ENCODE assay signal across 1 cellular context in the genomic region with DNA sequence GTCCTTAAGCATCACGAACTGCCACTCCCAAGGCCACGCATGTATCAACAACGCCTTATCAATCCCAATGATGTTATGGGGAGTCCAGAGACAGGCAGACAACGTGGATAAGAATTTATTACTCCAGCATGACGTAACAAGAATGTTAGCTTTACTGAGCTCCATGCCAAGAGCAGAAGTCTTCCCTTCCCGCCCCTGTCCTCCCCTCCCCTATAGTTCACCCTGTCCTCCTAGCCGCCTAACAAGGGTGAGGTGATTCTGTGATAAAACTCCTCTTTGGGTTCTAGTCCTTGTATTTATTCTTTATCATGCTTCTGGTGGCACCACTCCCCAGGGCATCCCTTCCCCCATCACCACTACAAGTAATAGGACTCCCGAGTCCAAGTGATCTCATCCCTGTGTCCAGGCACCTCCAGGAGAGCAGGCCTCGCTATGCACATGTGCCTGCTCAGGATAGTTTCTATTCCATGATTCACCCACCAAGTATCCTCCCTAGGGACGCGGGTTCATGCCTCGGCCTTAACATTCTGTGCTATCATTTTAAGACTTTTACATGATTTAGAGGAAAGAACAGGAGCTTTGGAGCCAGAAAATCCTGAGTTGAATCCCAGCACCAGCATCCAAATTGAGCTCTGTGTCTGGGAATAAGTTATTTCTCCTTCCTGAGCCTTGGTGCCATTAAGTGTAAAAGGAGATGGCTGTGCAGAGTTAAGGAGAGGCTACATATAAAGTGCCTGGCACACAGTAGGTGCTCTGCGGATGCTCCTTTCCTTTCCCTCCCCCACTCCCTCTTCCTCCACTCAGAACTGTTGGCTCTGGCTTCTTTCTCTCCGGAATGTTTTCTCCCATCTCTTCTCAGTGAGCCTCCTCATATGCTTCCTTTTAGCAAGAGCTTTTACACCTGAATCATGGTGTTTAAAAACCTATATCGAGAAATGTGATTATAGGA.
TF ChIP-seq lines count a peak whose summit lies in the region.

No MANE protein-coding gene starts in this region.

TF ChIP-seq in HEK293, 187 proteins besides CTCF, POLR2A, EP300 and RAD21 (continued from another document and continues in another):
- TF ChIP-seq KLF16 (tag by site-specific recombination; IDR thresholded peaks at IDR 0.05) (0 out of 2 replicates have a peak, but pooled peaks have one; percentile 44), GLI2 (tag by site-specific recombination; IDR thresholded peaks at IDR 0.05; ENCODE audit: borderline replicate concordance, low read depth) (no peak), IKZF3 (tag by site-specific recombination; IDR thresholded peaks at IDR 0.05) (no peak), ZNF600 (tag by site-specific recombination; IDR thresholded peaks at IDR 0.05) (peak; percentile 67; the same call in 1 of the 2 replicates), ZEB2 (tag by site-specific recombination; IDR thresholded peaks at IDR 0.05) (peak; percentile 74), ZNF10 (tag by site-specific recombination; IDR thresholded peaks at IDR 0.05) (no peak), ZNF623 (tag by site-specific recombination; IDR thresholded peaks at IDR 0.05) (no peak), RBAK (tag by site-specific recombination; IDR thresholded peaks at IDR 0.05) (no peak), ZNF514 (tag by site-specific recombination; IDR thresholded peaks at IDR 0.05) (no peak), TCF7L2 (IDR thresholded peaks at IDR 0.05; ENCODE audit: borderline replicate concordance, low read depth, low read length) (no peak), ZNF214 (tag by site-specific recombination; IDR thresholded peaks at IDR 0.05; ENCODE audit: borderline replicate concordance) (no peak), ZNF501 (tag by site-specific recombination; IDR thresholded peaks at IDR 0.05) (no peak), ZNF747 (tag by site-specific recombination; IDR thresholded peaks at IDR 0.05) (no peak), ZNF629 (tag by site-specific recombination; IDR thresholded peaks at IDR 0.05) (peak; percentile 93), HOXA7 (CRISPR knock-in tag; IDR thresholded peaks at IDR 0.05; ENCODE audit: borderline replicate concordance) (no peak), ZFP3 (tag by site-specific recombination; IDR thresholded peaks at IDR 0.05; ENCODE audit: low read depth) (no peak), ZNF529 (tag by site-specific recombination; IDR thresholded peaks at IDR 0.05; ENCODE audit: insufficient replicate concordance) (no peak), GLIS2 (tag by site-specific recombination; IDR thresholded peaks at IDR 0.05) (peak; percentile 50), ZSCAN16 (tag by site-specific recombination; IDR thresholded peaks at IDR 0.05) (no peak), ZNF660 (tag by site-specific recombination; IDR thresholded peaks at IDR 0.05) (0 out of 2 replicates have a peak, but pooled peaks have one; percentile 29), BCL11A (tag by site-specific recombination; IDR thresholded peaks at IDR 0.05; ENCODE audit: low read depth) (0 out of 2 replicates have a peak, but pooled peaks have one; percentile 8), ZNF175 (tag by site-specific recombination; IDR thresholded peaks at IDR 0.05) (no peak), ZNF791 (tag by site-specific recombination; IDR thresholded peaks at IDR 0.05) (no peak), ZBTB7A (tag by site-specific recombination; IDR thresholded peaks at IDR 0.05; ENCODE audit: low read depth) (no peak), KLF9 (tag by site-specific recombination; IDR thresholded peaks at IDR 0.05; ENCODE audit: low read depth) (no peak), ZNF48 (tag by site-specific recombination; IDR thresholded peaks at IDR 0.05) (no peak), ZFP69B (tag by site-specific recombination; IDR thresholded peaks at IDR 0.05) (no peak; the same call in 1 of the 2 replicates), ZNF404 (tag by site-specific recombination; IDR thresholded peaks at IDR 0.05) (no peak), ZNF366 (tag by site-specific recombination; conservative IDR thresholded peaks at IDR 0.05) (peak; percentile 84), ZNF837 (tag by site-specific recombination; IDR thresholded peaks at IDR 0.05) (no peak)
- TF ChIP-seq, protein P1, sequence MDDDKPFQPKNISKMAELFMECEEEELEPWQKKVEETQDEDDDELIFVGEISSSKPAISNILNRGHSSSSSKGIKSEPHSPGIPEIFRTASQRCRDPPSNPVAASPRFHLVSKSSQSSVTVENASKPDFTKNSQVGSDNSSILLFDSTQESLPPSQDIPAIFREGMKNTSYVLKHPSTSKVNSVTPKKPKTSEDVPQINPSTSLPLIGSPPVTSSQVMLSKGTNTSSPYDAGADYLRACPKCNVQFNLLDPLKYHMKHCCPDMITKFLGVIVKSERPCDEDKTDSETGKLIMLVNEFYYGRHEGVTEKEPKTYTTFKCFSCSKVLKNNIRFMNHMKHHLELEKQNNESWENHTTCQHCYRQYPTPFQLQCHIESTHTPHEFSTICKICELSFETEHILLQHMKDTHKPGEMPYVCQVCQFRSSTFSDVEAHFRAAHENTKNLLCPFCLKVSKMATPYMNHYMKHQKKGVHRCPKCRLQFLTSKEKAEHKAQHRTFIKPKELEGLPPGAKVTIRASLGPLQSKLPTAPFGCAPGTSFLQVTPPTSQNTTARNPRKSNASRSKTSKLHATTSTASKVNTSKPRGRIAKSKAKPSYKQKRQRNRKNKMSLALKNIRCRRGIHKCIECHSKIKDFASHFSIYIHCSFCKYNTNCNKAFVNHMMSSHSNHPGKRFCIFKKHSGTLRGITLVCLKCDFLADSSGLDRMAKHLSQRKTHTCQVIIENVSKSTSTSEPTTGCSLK (tag by site-specific recombination; IDR thresholded peaks at IDR 0.05): no peak
- TF ChIP-seq, protein P2, sequence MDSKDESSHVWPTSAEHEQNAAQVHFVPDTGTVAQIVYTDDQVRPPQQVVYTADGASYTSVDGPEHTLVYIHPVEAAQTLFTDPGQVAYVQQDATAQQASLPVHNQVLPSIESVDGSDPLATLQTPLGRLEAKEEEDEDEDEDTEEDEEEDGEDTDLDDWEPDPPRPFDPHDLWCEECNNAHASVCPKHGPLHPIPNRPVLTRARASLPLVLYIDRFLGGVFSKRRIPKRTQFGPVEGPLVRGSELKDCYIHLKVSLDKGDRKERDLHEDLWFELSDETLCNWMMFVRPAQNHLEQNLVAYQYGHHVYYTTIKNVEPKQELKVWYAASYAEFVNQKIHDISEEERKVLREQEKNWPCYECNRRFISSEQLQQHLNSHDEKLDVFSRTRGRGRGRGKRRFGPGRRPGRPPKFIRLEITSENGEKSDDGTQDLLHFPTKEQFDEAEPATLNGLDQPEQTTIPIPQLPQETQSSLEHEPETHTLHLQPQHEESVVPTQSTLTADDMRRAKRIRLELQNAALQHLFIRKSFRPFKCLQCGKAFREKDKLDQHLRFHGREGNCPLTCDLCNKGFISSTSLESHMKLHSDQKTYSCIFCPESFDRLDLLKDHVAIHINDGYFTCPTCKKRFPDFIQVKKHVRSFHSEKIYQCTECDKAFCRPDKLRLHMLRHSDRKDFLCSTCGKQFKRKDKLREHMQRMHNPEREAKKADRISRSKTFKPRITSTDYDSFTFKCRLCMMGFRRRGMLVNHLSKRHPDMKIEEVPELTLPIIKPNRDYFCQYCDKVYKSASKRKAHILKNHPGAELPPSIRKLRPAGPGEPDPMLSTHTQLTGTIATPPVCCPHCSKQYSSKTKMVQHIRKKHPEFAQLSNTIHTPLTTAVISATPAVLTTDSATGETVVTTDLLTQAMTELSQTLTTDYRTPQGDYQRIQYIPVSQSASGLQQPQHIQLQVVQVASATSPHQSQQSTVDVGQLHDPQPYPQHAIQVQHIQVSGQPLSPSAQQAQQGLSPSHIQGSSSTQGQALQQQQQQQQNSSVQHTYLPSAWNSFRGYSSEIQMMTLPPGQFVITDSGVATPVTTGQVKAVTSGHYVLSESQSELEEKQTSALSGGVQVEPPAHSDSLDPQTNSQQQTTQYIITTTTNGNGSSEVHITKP (tag by site-specific recombination; IDR thresholded peaks at IDR 0.05): 0 out of 2 replicates have a peak, but pooled peaks have one; percentile 45
- TF ChIP-seq, protein P3, sequence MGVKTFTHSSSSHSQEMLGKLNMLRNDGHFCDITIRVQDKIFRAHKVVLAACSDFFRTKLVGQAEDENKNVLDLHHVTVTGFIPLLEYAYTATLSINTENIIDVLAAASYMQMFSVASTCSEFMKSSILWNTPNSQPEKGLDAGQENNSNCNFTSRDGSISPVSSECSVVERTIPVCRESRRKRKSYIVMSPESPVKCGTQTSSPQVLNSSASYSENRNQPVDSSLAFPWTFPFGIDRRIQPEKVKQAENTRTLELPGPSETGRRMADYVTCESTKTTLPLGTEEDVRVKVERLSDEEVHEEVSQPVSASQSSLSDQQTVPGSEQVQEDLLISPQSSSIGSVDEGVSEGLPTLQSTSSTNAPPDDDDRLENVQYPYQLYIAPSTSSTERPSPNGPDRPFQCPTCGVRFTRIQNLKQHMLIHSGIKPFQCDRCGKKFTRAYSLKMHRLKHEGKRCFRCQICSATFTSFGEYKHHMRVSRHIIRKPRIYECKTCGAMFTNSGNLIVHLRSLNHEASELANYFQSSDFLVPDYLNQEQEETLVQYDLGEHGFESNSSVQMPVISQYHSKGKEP (tag by site-specific recombination; IDR thresholded peaks at IDR 0.05): no peak
- TF ChIP-seq, protein P4, sequence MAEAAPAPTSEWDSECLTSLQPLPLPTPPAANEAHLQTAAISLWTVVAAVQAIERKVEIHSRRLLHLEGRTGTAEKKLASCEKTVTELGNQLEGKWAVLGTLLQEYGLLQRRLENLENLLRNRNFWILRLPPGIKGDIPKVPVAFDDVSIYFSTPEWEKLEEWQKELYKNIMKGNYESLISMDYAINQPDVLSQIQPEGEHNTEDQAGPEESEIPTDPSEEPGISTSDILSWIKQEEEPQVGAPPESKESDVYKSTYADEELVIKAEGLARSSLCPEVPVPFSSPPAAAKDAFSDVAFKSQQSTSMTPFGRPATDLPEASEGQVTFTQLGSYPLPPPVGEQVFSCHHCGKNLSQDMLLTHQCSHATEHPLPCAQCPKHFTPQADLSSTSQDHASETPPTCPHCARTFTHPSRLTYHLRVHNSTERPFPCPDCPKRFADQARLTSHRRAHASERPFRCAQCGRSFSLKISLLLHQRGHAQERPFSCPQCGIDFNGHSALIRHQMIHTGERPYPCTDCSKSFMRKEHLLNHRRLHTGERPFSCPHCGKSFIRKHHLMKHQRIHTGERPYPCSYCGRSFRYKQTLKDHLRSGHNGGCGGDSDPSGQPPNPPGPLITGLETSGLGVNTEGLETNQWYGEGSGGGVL (tag by site-specific recombination; IDR thresholded peaks at IDR 0.05): peak; percentile 84
- TF ChIP-seq, protein P5, sequence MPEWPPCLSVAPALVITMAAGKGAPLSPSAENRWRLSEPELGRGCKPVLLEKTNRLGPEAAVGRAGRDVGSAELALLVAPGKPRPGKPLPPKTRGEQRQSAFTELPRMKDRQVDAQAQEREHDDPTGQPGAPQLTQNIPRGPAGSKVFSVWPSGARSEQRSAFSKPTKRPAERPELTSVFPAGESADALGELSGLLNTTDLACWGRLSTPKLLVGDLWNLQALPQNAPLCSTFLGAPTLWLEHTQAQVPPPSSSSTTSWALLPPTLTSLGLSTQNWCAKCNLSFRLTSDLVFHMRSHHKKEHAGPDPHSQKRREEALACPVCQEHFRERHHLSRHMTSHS (tag by site-specific recombination; IDR thresholded peaks at IDR 0.05): no peak
- TF ChIP-seq, protein P6, sequence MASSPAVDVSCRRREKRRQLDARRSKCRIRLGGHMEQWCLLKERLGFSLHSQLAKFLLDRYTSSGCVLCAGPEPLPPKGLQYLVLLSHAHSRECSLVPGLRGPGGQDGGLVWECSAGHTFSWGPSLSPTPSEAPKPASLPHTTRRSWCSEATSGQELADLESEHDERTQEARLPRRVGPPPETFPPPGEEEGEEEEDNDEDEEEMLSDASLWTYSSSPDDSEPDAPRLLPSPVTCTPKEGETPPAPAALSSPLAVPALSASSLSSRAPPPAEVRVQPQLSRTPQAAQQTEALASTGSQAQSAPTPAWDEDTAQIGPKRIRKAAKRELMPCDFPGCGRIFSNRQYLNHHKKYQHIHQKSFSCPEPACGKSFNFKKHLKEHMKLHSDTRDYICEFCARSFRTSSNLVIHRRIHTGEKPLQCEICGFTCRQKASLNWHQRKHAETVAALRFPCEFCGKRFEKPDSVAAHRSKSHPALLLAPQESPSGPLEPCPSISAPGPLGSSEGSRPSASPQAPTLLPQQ (tag by site-specific recombination; IDR thresholded peaks at IDR 0.05): no peak
- TF ChIP-seq, protein P7, sequence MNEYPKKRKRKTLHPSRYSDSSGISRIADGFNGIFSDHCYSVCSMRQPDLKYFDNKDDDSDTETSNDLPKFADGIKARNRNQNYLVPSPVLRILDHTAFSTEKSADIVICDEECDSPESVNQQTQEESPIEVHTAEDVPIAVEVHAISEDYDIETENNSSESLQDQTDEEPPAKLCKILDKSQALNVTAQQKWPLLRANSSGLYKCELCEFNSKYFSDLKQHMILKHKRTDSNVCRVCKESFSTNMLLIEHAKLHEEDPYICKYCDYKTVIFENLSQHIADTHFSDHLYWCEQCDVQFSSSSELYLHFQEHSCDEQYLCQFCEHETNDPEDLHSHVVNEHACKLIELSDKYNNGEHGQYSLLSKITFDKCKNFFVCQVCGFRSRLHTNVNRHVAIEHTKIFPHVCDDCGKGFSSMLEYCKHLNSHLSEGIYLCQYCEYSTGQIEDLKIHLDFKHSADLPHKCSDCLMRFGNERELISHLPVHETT (tag by site-specific recombination; IDR thresholded peaks at IDR 0.05): 0 out of 2 replicates have a peak, but pooled peaks have one; percentile 49
- TF ChIP-seq, protein P8, sequence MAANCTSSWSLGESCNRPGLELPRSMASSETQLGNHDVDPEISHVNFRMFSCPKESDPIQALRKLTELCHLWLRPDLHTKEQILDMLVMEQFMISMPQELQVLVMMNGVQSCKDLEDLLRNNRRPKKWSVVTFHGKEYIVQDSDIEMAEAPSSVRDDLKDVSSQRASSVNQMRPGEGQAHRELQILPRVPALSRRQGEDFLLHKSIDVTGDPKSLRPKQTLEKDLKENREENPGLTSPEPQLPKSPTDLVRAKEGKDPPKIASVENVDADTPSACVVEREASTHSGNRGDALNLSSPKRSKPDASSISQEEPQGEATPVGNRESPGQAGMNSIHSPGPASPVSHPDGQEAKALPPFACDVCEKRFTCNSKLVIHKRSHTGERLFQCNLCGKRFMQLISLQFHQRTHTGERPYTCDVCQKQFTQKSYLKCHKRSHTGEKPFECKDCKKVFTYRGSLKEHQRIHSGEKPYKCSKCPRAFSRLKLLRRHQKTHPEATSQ (tag by site-specific recombination; IDR thresholded peaks at IDR 0.05): no peak
- TF ChIP-seq, protein P9, sequence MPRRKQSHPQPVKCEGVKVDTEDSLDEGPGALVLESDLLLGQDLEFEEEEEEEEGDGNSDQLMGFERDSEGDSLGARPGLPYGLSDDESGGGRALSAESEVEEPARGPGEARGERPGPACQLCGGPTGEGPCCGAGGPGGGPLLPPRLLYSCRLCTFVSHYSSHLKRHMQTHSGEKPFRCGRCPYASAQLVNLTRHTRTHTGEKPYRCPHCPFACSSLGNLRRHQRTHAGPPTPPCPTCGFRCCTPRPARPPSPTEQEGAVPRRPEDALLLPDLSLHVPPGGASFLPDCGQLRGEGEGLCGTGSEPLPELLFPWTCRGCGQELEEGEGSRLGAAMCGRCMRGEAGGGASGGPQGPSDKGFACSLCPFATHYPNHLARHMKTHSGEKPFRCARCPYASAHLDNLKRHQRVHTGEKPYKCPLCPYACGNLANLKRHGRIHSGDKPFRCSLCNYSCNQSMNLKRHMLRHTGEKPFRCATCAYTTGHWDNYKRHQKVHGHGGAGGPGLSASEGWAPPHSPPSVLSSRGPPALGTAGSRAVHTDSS (tag by site-specific recombination; IDR thresholded peaks at IDR 0.05): no peak
